Comparison of ENCODE assay signal across 1 cellular context in genomic region chr6:31947070-31947675, GRCh38.
TF ChIP-seq lines count a peak whose summit lies in the region.

No MANE protein-coding gene starts in this region.

TF ChIP-seq in HepG2, 621 proteins besides CTCF, POLR2A, EP300 and RAD21 (continued from another document):
- TF ChIP-seq ZFP91 (CRISPR knock-in tag; IDR thresholded peaks at IDR 0.05; ENCODE audit: borderline replicate concordance), result peak; percentile 35; the same call in 1 of the 2 replicates
- peak; percentile 59; the same call in 1 of the 2 replicates for TF ChIP-seq ZNF672 (CRISPR knock-in tag; IDR thresholded peaks at IDR 0.05)
- TF ChIP-seq RBFOX2 (IDR thresholded peaks at IDR 0.05; ENCODE audit: low read depth, low read length), result peak; percentile 72
- 0 out of 2 replicates have a peak, but pooled peaks have one; percentile 52 for TF ChIP-seq ZC3H4 (CRISPR knock-in tag; IDR thresholded peaks at IDR 0.05; ENCODE audit: borderline replicate concordance)
- TF ChIP-seq PRDM15 (CRISPR knock-in tag; IDR thresholded peaks at IDR 0.05), result peak; percentile 79
- TF ChIP-seq GABPB1 (CRISPR knock-in tag; IDR thresholded peaks at IDR 0.05), result 0 out of 2 replicates have a peak, but pooled peaks have one; percentile 12
- TF ChIP-seq HNF1B (CRISPR knock-in tag; IDR thresholded peaks at IDR 0.05), result peak; percentile 29; the same call in 1 of the 2 replicates
- peak; percentile 27; the same call in 1 of the 2 replicates for TF ChIP-seq SKIL (CRISPR knock-in tag; IDR thresholded peaks at IDR 0.05; ENCODE audit: borderline replicate concordance)
